ENCODE assay signal across 8 cellular contexts in genomic region chr11:575324-575995, GRCh38. TPM values are rescaled to one million over a fixed set of nuclear protein-coding genes. Genes with fewer than 3 reads are reported as not detected.
DNase-seq lines count a peak whose midpoint lies in the region; ATAC-seq and TF ChIP-seq lines count a peak whose summit lies in the region.

No MANE protein-coding gene starts in this region.

- no peak for TF ChIP-seq CTCF in AG04450 (IDR thresholded peaks at IDR 0.05; ENCODE audit: low read depth, low read length)
- no peak for TF ChIP-seq CTCF in OCI-LY3 (IDR thresholded peaks at IDR 0.05; ENCODE audit: low read depth, low read length)

- peaks cover 37% of the 10 kb centered on the region for H4K20me1 ChIP-seq in OCI-LY3 (ENCODE audit: insufficient read depth, low read length)

- ATAC-seq in GM18858 (IDR thresholded peaks at IDR 0.05; ENCODE audit: unreplicated experiment) (peak; percentile 23), HG03432 (IDR thresholded peaks at IDR 0.05; ENCODE audit: unreplicated experiment) (peak; percentile 34)

- DNase-seq in AG04450 (ENCODE audit: low read depth, low spot score) (no peak), mesenteric fat pad (ENCODE audit: low spot score) (no peak), GF-D8 (lab: John Stamatoyannopoulos, UW) (no peak)
- peak; percentile 94 for DNase-seq in effector CD8-positive, alpha-beta T cell (lab: John Stamatoyannopoulos, UW)

- peaks cover 24% of the 10 kb centered on the region for H3K4me1 ChIP-seq in OCI-LY3 (ENCODE audit: low read length)
- H3K4me1 ChIP-seq in mucosa of rectum (ENCODE audit: control insufficient read depth in 2 of 2, insufficient read depth in 2 of 2, low read length in 2 of 2): peaks cover 20 to 29% of the 10 kb centered on the region in 2 donors

- peak overlapping the region; percentile 61; the same call in 1 of the 2 replicates for H2AFZ ChIP-seq in OCI-LY3 (ENCODE audit: low read depth, low read length)

- H3K9me3 ChIP-seq in AG04450 (ENCODE audit: control insufficient read depth, insufficient read depth, low read length) (no peaks in the 10 kb centered on the region; the same call in 1 of the 2 replicates), OCI-LY3 (ENCODE audit: insufficient read depth, low read length) (no peaks in the 10 kb centered on the region), mucosa of rectum (ENCODE audit: control insufficient read depth in 2 of 2, low read length in 2 of 2) (no peaks in the 10 kb centered on the region)

- H3K4me3 ChIP-seq in AG04450 (ENCODE audit: low read depth, low read length) (peak overlapping the region; percentile 66), OCI-LY3 (ENCODE audit: low read length) (peak overlapping the region; percentile 64), mucosa of rectum (ENCODE audit: low read length in 2 of 2) (peak overlapping the region; percentile 63 to 69)

- POLR2A ChIA-PET in AG04450 (lab: Yijun Ruan, JAX): interaction anchor here (0.6 to 1.4 kb wide), 9 partner anchors 8 to 220 kb away, joined by 3 to 13 read pairs (median 3); partner anchors contain the start of genes HRAS, RNH1 and TMEM80

- peaks cover 42% of the 10 kb centered on the region for H3K79me2 ChIP-seq in OCI-LY3 (ENCODE audit: low read length)

- H3K4me2 ChIP-seq in OCI-LY3 (ENCODE audit: low read length): peak overlapping the region; percentile 72

- H3K27me3 ChIP-seq in AG04450 (ENCODE audit: control insufficient read depth, insufficient read depth, low read length): peaks cover 8% of the 10 kb centered on the region
- H3K27me3 ChIP-seq in OCI-LY3 (ENCODE audit: low read depth, low read length): no peaks in the 10 kb centered on the region
- H3K27me3 ChIP-seq in mucosa of rectum (ENCODE audit: control insufficient read depth in 2 of 2, insufficient read depth in 2 of 2, low read length in 2 of 2): peaks cover 0 to 3% of the 10 kb centered on the region in 2 donors

- CTCF ChIA-PET in AG04450 (lab: Charles Lee): no interaction called here

- H3K36me3 ChIP-seq in OCI-LY3 (replicated peaks; ENCODE audit: low read depth, low read length) (peaks cover 13% of the 10 kb centered on the region), mucosa of rectum (ENCODE audit: control insufficient read depth in 2 of 2, insufficient read depth in 2 of 2, low read length in 2 of 2) (no peaks in the 10 kb centered on the region)

- H3K9ac ChIP-seq in OCI-LY3 (ENCODE audit: low read length): no peak overlapping the region
- peak overlapping the region; percentile 32 to 77 for H3K9ac ChIP-seq in mucosa of rectum (ENCODE audit: low read depth in 1 of 2, low read length in 2 of 2)

- H3K27ac ChIP-seq in AG04450 (ENCODE audit: low read depth, low read length) (no peak overlapping the region), OCI-LY3 (ENCODE audit: low read length) (no peak overlapping the region), mucosa of rectum (ENCODE audit: low read depth in 2 of 2, low read length in 2 of 2) (peak overlapping the region; percentile 70 to 71)

RNA-seq across cellular contexts. Expression of gene PHRF1, which starts 0.8 kb away (rescaled TPM):
- 7.3 and 8.4 TPM in 2 replicates for polyA plus RNA-seq in AG04450 (2011; rRNA removed)
- polyA minus RNA-seq in AG04450 (2011; rRNA and poly(A)+ RNA removed): 6.8 and 6.9 TPM in 2 replicates
- 29.3 TPM for total RNA-seq in mesenteric fat pad

RNA-seq across cellular contexts. Expression of gene RASSF7, which starts 14.7 kb away (rescaled TPM):
- 2.5 and 4.3 TPM in 2 replicates for polyA plus RNA-seq in AG04450 (2011; rRNA removed)
- polyA minus RNA-seq in AG04450 (2011; rRNA and poly(A)+ RNA removed): 0.78 and 1.3 TPM in 2 replicates
- total RNA-seq in mesenteric fat pad: 2.0 TPM

RNA-seq across cellular contexts. Expression of gene LMNTD2, which starts 14.9 kb away (rescaled TPM):
- polyA plus RNA-seq in AG04450 (2011; rRNA removed): 0.32 and 0.67 TPM in 2 replicates
- not detected in 2 replicates for polyA minus RNA-seq in AG04450 (2011; rRNA and poly(A)+ RNA removed)
- 0.87 TPM for total RNA-seq in mesenteric fat pad

RNA-seq across cellular contexts. Expression of gene LRRC56, which starts 38.1 kb away (rescaled TPM):
- polyA plus RNA-seq in AG04450 (2011; rRNA removed): 0.86 and 1.5 TPM in 2 replicates
- polyA minus RNA-seq in AG04450 (2011; rRNA and poly(A)+ RNA removed): 0.48 and 0.83 TPM in 2 replicates
- 0.71 TPM for total RNA-seq in mesenteric fat pad

RNA-seq across cellular contexts. Expression of gene HRAS, which starts 40.1 kb away (rescaled TPM):
- 44.7 and 58.7 TPM in 2 replicates for polyA plus RNA-seq in AG04450 (2011; rRNA removed)
- polyA minus RNA-seq in AG04450 (2011; rRNA and poly(A)+ RNA removed): 57.0 and 71.2 TPM in 2 replicates
- 65.2 TPM for total RNA-seq in mesenteric fat pad

Comparison
In these comparisons a context has a peak if more than half of its experiments do, and no peak if none do; other contexts are left out.
1. H3K27ac ChIP-seq: peak in mucosa of rectum (2 of 2); none in AG04450 (single experiment) and OCI-LY3 (single experiment).
2. Peak in every context shown above with its lines, with median percentiles within 50 percentile points of each other: H3K4me3 ChIP-seq.